In the genomic region with DNA sequence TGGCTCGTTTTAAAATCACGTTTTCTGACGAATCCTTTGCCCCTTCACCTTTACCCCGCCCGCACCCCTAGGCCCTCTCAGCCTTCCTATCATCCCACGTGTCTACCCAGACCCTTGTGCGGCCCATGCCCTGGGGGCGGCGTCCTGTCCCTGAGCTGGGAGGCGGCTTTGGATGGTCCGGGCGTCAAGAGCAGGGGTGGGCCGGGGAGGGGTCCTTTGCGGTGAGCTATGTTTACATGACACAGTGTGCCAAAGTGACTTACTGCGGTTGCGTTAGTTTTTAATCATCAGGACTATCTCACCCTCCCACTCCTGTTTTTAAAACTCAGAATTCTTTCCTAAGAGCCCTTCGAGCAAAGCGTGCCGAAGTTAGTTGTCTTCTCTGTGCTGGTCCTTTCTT, we compare ENCODE assay signal across 14 cellular contexts.
DNase-seq lines count a peak whose midpoint lies in the region; ATAC-seq and TF ChIP-seq lines count a peak whose summit lies in the region.
"Had no signal": no experiment of that assay in that cellular context is flagged by ENCODE, and none has a peak within 500 bp of the region (broad histone marks: within the 10 kb centered on the region; RNA-seq: fewer than 3 reads in every experiment).

No MANE protein-coding gene starts in this region.

- no peaks in the 10 kb centered on the region for H3K27me3 Mint-ChIP-seq in chondrocyte (ENCODE audit: low read depth)

- H3K27ac Mint-ChIP-seq in chondrocyte (ENCODE audit: unreplicated experiment), result no peak overlapping the region

- H3K9ac ChIP-seq in Karpas-422 (ENCODE audit: low read length), result no peak overlapping the region

- DNase-seq in Karpas-422, result peak; percentile 9
- peak; percentile 68 for DNase-seq in chondrocyte (ENCODE audit: low spot score)
- DNase-seq in posterior vena cava (ENCODE audit: low spot score), result peak; percentile 75
- no peak for DNase-seq in effector CD8-positive, alpha-beta T cell (lab: John Stamatoyannopoulos, UW)
- DNase-seq in NCI-H226, result no peak
- DNase-seq: C1 segment of cervical spinal cord, immature natural killer cell, Kasumi-1, midbrain, NCI-H146, NCI-H524 treated with DMSO at 0.1 percent for 48 hours had no signal

- peaks cover 4% of the 10 kb centered on the region; the same call in 1 of the 2 replicates for H3F3A ChIP-seq in DOHH2 (ENCODE audit: control insufficient read depth, insufficient read depth)

- H3K27me3 ChIP-seq in DOHH2 (ENCODE audit: control insufficient read depth, low read length) (no peaks in the 10 kb centered on the region), Karpas-422 (ENCODE audit: low read length) (no peaks in the 10 kb centered on the region)
- H3K27me3 ChIP-seq: adrenal gland had no signal

- no peaks in the 10 kb centered on the region for H4K20me1 ChIP-seq in DOHH2 (ENCODE audit: control insufficient read depth, insufficient read depth, low read depth, low read length)
- H4K20me1 ChIP-seq in Karpas-422 (ENCODE audit: insufficient read depth, low read depth, low read length), result no peaks in the 10 kb centered on the region

- no peak for ATAC-seq in GM19351 (IDR thresholded peaks at IDR 0.05; ENCODE audit: unreplicated experiment)

- no peaks in the 10 kb centered on the region for H3K79me2 ChIP-seq in DOHH2 (ENCODE audit: control insufficient read depth, low read length)
- no peaks in the 10 kb centered on the region for H3K79me2 ChIP-seq in Karpas-422 (ENCODE audit: low read length)

- no peaks in the 10 kb centered on the region for H3K9me2 ChIP-seq in DOHH2 (replicated peaks; ENCODE audit: control insufficient read depth, low read length)
- no peaks in the 10 kb centered on the region for H3K9me2 ChIP-seq in Karpas-422 (replicated peaks; ENCODE audit: insufficient read depth, low read length)

- peaks cover 11% of the 10 kb centered on the region for H3K4me1 Mint-ChIP-seq in chondrocyte (ENCODE audit: low read depth)

- TF ChIP-seq CTCF in DOHH2 (IDR thresholded peaks at IDR 0.05; ENCODE audit: low read depth, low read length, poor library complexity, severe bottlenecking) (no peak), chondrocyte (IDR thresholded peaks at IDR 0.05) (no peak)

- peaks cover 30% of the 10 kb centered on the region for H3K36me3 ChIP-seq in DOHH2 (ENCODE audit: control insufficient read depth, low read length)
- H3K36me3 ChIP-seq in Karpas-422 (ENCODE audit: insufficient read depth, low read length), result no peaks in the 10 kb centered on the region

- no peak overlapping the region for H2AFZ ChIP-seq in Karpas-422 (ENCODE audit: low read length)

- H3K4me3 Mint-ChIP-seq in chondrocyte (ENCODE audit: unreplicated experiment), result no peak overlapping the region
- H3K4me3 Mint-ChIP-seq: immature natural killer cell had no signal

- intact Hi-C loops in posterior vena cava (cut with DNase I), result no loop called here

- H3K4me1 ChIP-seq in DOHH2 (ENCODE audit: control insufficient read depth, low read length) (peaks cover 64% of the 10 kb centered on the region), Karpas-422 (ENCODE audit: low read length) (peaks cover 4% of the 10 kb centered on the region)
- H3K4me1 ChIP-seq: adrenal gland had no signal

- H3K4me2 ChIP-seq in DOHH2 (ENCODE audit: low read length) (peak overlapping the region; percentile 26; the same call in 1 of the 2 replicates), Karpas-422 (ENCODE audit: low read depth, low read length, poor library complexity, severe bottlenecking) (no peak overlapping the region)

- no peaks in the 10 kb centered on the region for H3K9me3 Mint-ChIP-seq in chondrocyte (ENCODE audit: low read depth)
- H3K9me3 Mint-ChIP-seq: immature natural killer cell had no signal

- H3K36me3 Mint-ChIP-seq in chondrocyte (ENCODE audit: low read depth), result peaks cover 29% of the 10 kb centered on the region

- peak overlapping the region; percentile 22; the same call in 1 of the 2 replicates for H3K27ac ChIP-seq in DOHH2 (ENCODE audit: low read depth, low read length)
- H3K27ac ChIP-seq in Karpas-422 (ENCODE audit: low read length), result no peak overlapping the region
- H3K27ac ChIP-seq: adrenal gland had no signal

- H3K4me3 ChIP-seq in DOHH2 (ENCODE audit: low read length) (0 out of 2 replicates have a peak overlapping the region, but pooled peaks have one; percentile 18), Karpas-422 (ENCODE audit: low read length) (no peak overlapping the region)
- H3K4me3 ChIP-seq: adrenal gland had no signal

- H3K9me3 ChIP-seq in DOHH2 (ENCODE audit: control insufficient read depth, insufficient read depth, low read length) (no peaks in the 10 kb centered on the region), Karpas-422 (ENCODE audit: low read length) (no peaks in the 10 kb centered on the region)
- H3K9me3 ChIP-seq: adrenal gland had no signal

Comparison
In these comparisons a context has a peak if more than half of its experiments do, and no peak if none do; other contexts are left out.
1. DNase-seq: peak in Karpas-422 (single experiment), chondrocyte (single experiment) and posterior vena cava (single experiment); none in effector CD8-positive, alpha-beta T cell (single experiment) and NCI-H226 (single experiment).